Comparison of ENCODE assay signal across 8 cellular contexts in genomic region chr1:204411451-204412245, GRCh38. TPM values are rescaled to one million over a fixed set of nuclear protein-coding genes. Genes with fewer than 3 reads are reported as not detected.
DNase-seq lines count a peak whose midpoint lies in the region; ATAC-seq, FAIRE-seq and TF ChIP-seq lines count a peak whose summit lies in the region.

PPP1R15B (minus strand) TSS chr1:204411817; CDS start chr1:204411411, 406 bp downstream.

- DNase-seq in NCI-H187 (lab: John Stamatoyannopoulos, UW): peak; percentile 99 to 100
- peak; percentile 92 to 99 (median 95) for DNase-seq in T-helper 2 cell
- peak; percentile 98 for DNase-seq in left ventricle myocardium superior
- peak; percentile 96 to 99 for DNase-seq in psoas muscle
- DNase-seq in urothelium cell line (ENCODE audit: low spot score): peak; percentile 96

- TF ChIP-seq POLR2A in GM15510 (IDR thresholded peaks at IDR 0.05; ENCODE audit: borderline replicate concordance, extremely low read depth, insufficient read length): peak; percentile 88

- H3K27ac ChIP-seq in angular gyrus (ENCODE audit: low read depth, low read length) (peak within 1 kb of the TSS; percentile 96), psoas muscle (peak within 1 kb of the TSS; percentile 98)

- 0% methylated on average over 62 to 70 of the region's 70 CpGs for WGBS in psoas muscle, 3 donors

- H3K4me3 ChIP-seq in psoas muscle: peak within 1 kb of the TSS; percentile 93

- peaks cover 0 to 14% of the 10 kb centered on the region in 2 donors for H3K36me3 ChIP-seq in psoas muscle (ENCODE audit: insufficient read depth in 1 of 2, low read depth in 1 of 2)

- ATAC-seq in HG02885 (IDR thresholded peaks at IDR 0.05; ENCODE audit: poor library complexity, unreplicated experiment): peak; percentile 92
- peak; percentile 92 for ATAC-seq in left ventricle myocardium superior
- peak; percentile 93 to 95 (median 94) for ATAC-seq in psoas muscle

- TF ChIP-seq CTCF in psoas muscle (IDR thresholded peaks at IDR 0.05): no peak

- peak; percentile 85 for FAIRE-seq in urothelium cell line (lab: Jason Lieb, UNC)

- H3K27me3 ChIP-seq in psoas muscle (ENCODE audit: insufficient read depth in 3 of 3, low read length in 2 of 3): no peaks in the 10 kb centered on the region

- intact Hi-C loops in left ventricle myocardium superior (cut with micrococcal nuclease) (no loop called here), psoas muscle (cut with DNase I) (no loop called here)

- no peaks in the 10 kb centered on the region for H3K9me3 ChIP-seq in psoas muscle

- H3K4me1 ChIP-seq in psoas muscle: peaks cover 10% of the 10 kb centered on the region

RNA-seq across cellular contexts. Expression of gene PPP1R15B, which starts in this region (rescaled TPM):
- total RNA-seq in left ventricle myocardium superior: 20.8 TPM
- total RNA-seq in psoas muscle: 10 to 100 TPM; 15.5 to 35.2 (median 26.0) TPM
- polyA plus RNA-seq in psoas muscle: 10 to 100 TPM; 12.2 to 23.9 (median 12.9) TPM

Comparison
In these comparisons a context has a peak if more than half of its experiments do, and no peak if none do; other contexts are left out.
1. Peak in every context shown above with its lines: DNase-seq, ATAC-seq, H3K4me3 ChIP-seq and H3K27ac ChIP-seq.